12 cellular contexts compared by ENCODE assay signal in genomic region chr22:30408388-30409101, GRCh38. TPM values are rescaled to one million over a fixed set of nuclear protein-coding genes. Genes with fewer than 3 reads are reported as not detected.
A peak's percentile ranks its signal among the peaks of the same experiment; 100 is the strongest.
DNase-seq lines count a peak whose midpoint lies in the region; ATAC-seq and TF ChIP-seq lines count a peak whose summit lies in the region.
"Had no signal": no experiment of that assay in that cellular context is flagged by ENCODE, and none has a peak within 500 bp of the region (broad histone marks: within the 10 kb centered on the region; RNA-seq: fewer than 3 reads in every experiment).

No MANE protein-coding gene starts in this region.

- H3K27me3 Mint-ChIP-seq in nephron progenitor cell (ENCODE audit: low read depth, poor library complexity) (peaks cover 9% of the 10 kb centered on the region), neural progenitor cell (ENCODE audit: insufficient read depth, low read depth) (no peaks in the 10 kb centered on the region)
- no peaks in the 10 kb centered on the region for H3K27me3 Mint-ChIP-seq in activated naive CD4-positive, alpha-beta T cell treated with anti-CD3 and anti-CD28 coated beads for 36 hours (ENCODE audit: low read depth)
- H3K27me3 Mint-ChIP-seq: type B pancreatic cell had no signal

- H3K4me3 ChIP-seq in Panc1 (ENCODE audit: low read depth in 2 of 2, low read length in 2 of 2) (no peak overlapping the region), choroid plexus epithelial cell (ENCODE audit: low read depth, low read length) (no peak overlapping the region), neural progenitor cell (no peak overlapping the region)
- H3K4me3 ChIP-seq: prostate gland had no signal

- H3K36me3 ChIP-seq in Panc1 (ENCODE audit: control insufficient read depth, insufficient read depth, low read length) (no peaks in the 10 kb centered on the region), neural progenitor cell (no peaks in the 10 kb centered on the region)

- no peaks in the 10 kb centered on the region for H3F3A ChIP-seq in neural progenitor cell (ENCODE audit: low read depth)

- H3K36me3 Mint-ChIP-seq in nephron progenitor cell (ENCODE audit: low read depth) (peaks cover 24% of the 10 kb centered on the region), neural progenitor cell (peaks cover 30% of the 10 kb centered on the region)
- H3K36me3 Mint-ChIP-seq in activated naive CD4-positive, alpha-beta T cell treated with anti-CD3 and anti-CD28 coated beads for 36 hours (ENCODE audit: low read depth): peaks cover 21% of the 10 kb centered on the region

- H3K27ac ChIP-seq in Panc1 (ENCODE audit: low read length) (no peak overlapping the region), neural progenitor cell (no peak overlapping the region)
- H3K27ac ChIP-seq: prostate gland had no signal

- TF ChIP-seq CTCF in Panc1 (IDR thresholded peaks at IDR 0.05): no peak
- no peak for TF ChIP-seq CTCF in choroid plexus epithelial cell (conservative IDR thresholded peaks at IDR 0.05; ENCODE audit: low read depth, low read length)
- TF ChIP-seq CTCF in nephron progenitor cell (IDR thresholded peaks at IDR 0.05): no peak
- no peak for TF ChIP-seq CTCF in neural progenitor cell (IDR thresholded peaks at IDR 0.05)

- DNase-seq in ELF-1 (ENCODE audit: low read depth, low spot score) (peak; percentile 29), Panc1 (ENCODE audit: low read depth, low spot score) (no peak), choroid plexus epithelial cell (ENCODE audit: low read depth) (peak; percentile 39), nephron progenitor cell (no peak), neural progenitor cell (ENCODE audit: low spot score) (no peak), NCI-H1694 (lab: John Stamatoyannopoulos, UW) (no peak)
- DNase-seq in activated naive CD4-positive, alpha-beta T cell treated with anti-CD3 and anti-CD28 coated beads for 36 hours: no peak
- DNase-seq: DMS79, NCI-H1105 had no signal

- H3K79me2 ChIP-seq in neural progenitor cell (ENCODE audit: low read depth): no peaks in the 10 kb centered on the region

- in situ Hi-C loops in Panc1 (cut with HindIII; ENCODE audit: low pct_unique_long_range_greater_than_20kb, low sequenced_read_pairs): no loop called here

- H2AFZ ChIP-seq in neural progenitor cell (replicated peaks): no peak overlapping the region

- H3K4me1 Mint-ChIP-seq in nephron progenitor cell (peaks cover 34% of the 10 kb centered on the region), neural progenitor cell (peaks cover 16% of the 10 kb centered on the region)
- peaks cover 20% of the 10 kb centered on the region for H3K4me1 Mint-ChIP-seq in activated naive CD4-positive, alpha-beta T cell treated with anti-CD3 and anti-CD28 coated beads for 36 hours (ENCODE audit: low read depth)

- H3K27me3 ChIP-seq in Panc1 (ENCODE audit: control insufficient read depth, insufficient read depth, low read length) (no peaks in the 10 kb centered on the region), neural progenitor cell (no peaks in the 10 kb centered on the region)

- POLR2A ChIA-PET in Panc1 (lab: Charles Lee): interaction anchor here (0.6 kb wide), 1 partner anchor 11 kb away, joined by 3 read pairs; no protein-coding TSS in a partner anchor

- H3K9me3 Mint-ChIP-seq in nephron progenitor cell: no peaks in the 10 kb centered on the region
- no peaks in the 10 kb centered on the region for H3K9me3 Mint-ChIP-seq in activated naive CD4-positive, alpha-beta T cell treated with anti-CD3 and anti-CD28 coated beads for 36 hours
- H3K9me3 Mint-ChIP-seq in neural progenitor cell: no peaks in the 10 kb centered on the region
- H3K9me3 Mint-ChIP-seq: type B pancreatic cell had no signal

- H3K9me3 ChIP-seq in Panc1 (ENCODE audit: control insufficient read depth, insufficient read depth, low read depth, low read length) (no peaks in the 10 kb centered on the region), neural progenitor cell (ENCODE audit: low read depth) (no peaks in the 10 kb centered on the region)
- H3K9me3 ChIP-seq: prostate gland had no signal

- no peaks in the 10 kb centered on the region for H4K20me1 ChIP-seq in neural progenitor cell (ENCODE audit: low read depth)

- intact Hi-C loops in Panc1 (cut with micrococcal nuclease; ENCODE audit: unreplicated experiment): no loop called here
- intact Hi-C loops in activated naive CD4-positive, alpha-beta T cell treated with anti-CD3 and anti-CD28 coated beads for 36 hours (cut with micrococcal nuclease): no loop called here

- H3K4me3 Mint-ChIP-seq in nephron progenitor cell: no peak overlapping the region
- H3K4me3 Mint-ChIP-seq in activated naive CD4-positive, alpha-beta T cell treated with anti-CD3 and anti-CD28 coated beads for 36 hours: no peak overlapping the region
- no peak overlapping the region for H3K4me3 Mint-ChIP-seq in neural progenitor cell
- H3K4me3 Mint-ChIP-seq: type B pancreatic cell had no signal

- no peak overlapping the region for H3K9ac ChIP-seq in neural progenitor cell

- H3K27ac Mint-ChIP-seq in nephron progenitor cell (peak overlapping the region; percentile 66), neural progenitor cell (no peak overlapping the region)
- H3K27ac Mint-ChIP-seq in activated naive CD4-positive, alpha-beta T cell treated with anti-CD3 and anti-CD28 coated beads for 36 hours: no peak overlapping the region
- H3K27ac Mint-ChIP-seq: type B pancreatic cell had no signal

- H3K4me2 ChIP-seq in neural progenitor cell: no peak overlapping the region

- H3K4me1 ChIP-seq in Panc1 (ENCODE audit: control insufficient read depth, insufficient read depth, low read length): no peaks in the 10 kb centered on the region
- no peaks in the 10 kb centered on the region for H3K4me1 ChIP-seq in neural progenitor cell
- H3K4me1 ChIP-seq: prostate gland had no signal

- no TSS peak for BruUV-seq in Panc1 (replicated peaks; lab: Mats Ljungman, UMichigan)

- peak; percentile 73 for ATAC-seq in Panc1
- no peak for ATAC-seq in GM21717 (IDR thresholded peaks at IDR 0.05; ENCODE audit: unreplicated experiment)

- CTCF ChIA-PET in Panc1 (lab: Charles Lee): no interaction called here
- CTCF ChIA-PET in activated naive CD4-positive, alpha-beta T cell treated with anti-CD3 and anti-CD28 coated beads for 36 hours (lab: Charles Lee): no interaction called here

RNA-seq across cellular contexts. Expression of gene SEC14L2, which starts 11.7 kb away (rescaled TPM):
- 10.7 TPM for total RNA-seq in Panc1 (2021; ENCODE audit: unreplicated experiment)
- polyA plus RNA-seq in Panc1 (2012; ENCODE audit: insufficient read length): 7.2 TPM
- 1 to 10 TPM; 8.2 to 8.8 TPM for total RNA-seq in activated naive CD4-positive, alpha-beta T cell treated with anti-CD3 and anti-CD28 coated beads for 36 hours
- total RNA-seq in neural progenitor cell (ENCODE audit: low replicate concordance): 4.9 and 5.7 TPM in 2 replicates

RNA-seq across cellular contexts. Expression of gene MTFP1, which starts 17.0 kb away (rescaled TPM):
- total RNA-seq in Panc1 (2021; ENCODE audit: unreplicated experiment) (21.5 TPM), neural progenitor cell (ENCODE audit: low replicate concordance) (29.9 and 67.9 TPM in 2 replicates)
- 43.6 TPM for polyA plus RNA-seq in Panc1 (2012; ENCODE audit: insufficient read length)
- 10 to 100 TPM; 36.6 to 37.1 TPM for total RNA-seq in activated naive CD4-positive, alpha-beta T cell treated with anti-CD3 and anti-CD28 coated beads for 36 hours

RNA-seq across cellular contexts. Expression of gene RNF215, which starts 21.3 kb away (rescaled TPM):
- total RNA-seq in Panc1 (2021; ENCODE audit: unreplicated experiment) (35.8 TPM), neural progenitor cell (ENCODE audit: low replicate concordance) (11.9 and 38.5 TPM in 2 replicates)
- polyA plus RNA-seq in Panc1 (2012; ENCODE audit: insufficient read length): 37.7 TPM
- 1 to 10 TPM; 2.8 to 3.9 TPM for total RNA-seq in activated naive CD4-positive, alpha-beta T cell treated with anti-CD3 and anti-CD28 coated beads for 36 hours

RNA-seq across cellular contexts. Expression of gene CCDC157, which starts 51.7 kb away (rescaled TPM):
- total RNA-seq in Panc1 (2021; ENCODE audit: unreplicated experiment) (2.1 TPM), neural progenitor cell (ENCODE audit: low replicate concordance) (3.7 and 11.1 TPM in 2 replicates)
- 3.0 TPM for polyA plus RNA-seq in Panc1 (2012; ENCODE audit: insufficient read length)
- total RNA-seq in activated naive CD4-positive, alpha-beta T cell treated with anti-CD3 and anti-CD28 coated beads for 36 hours: 1 to 10 TPM; 1.1 to 1.5 TPM

RNA-seq across cellular contexts. Expression of gene SF3A1, which starts 51.9 kb away (rescaled TPM):
- 176 TPM for total RNA-seq in Panc1 (2021; ENCODE audit: unreplicated experiment)
- polyA plus RNA-seq in Panc1 (2012; ENCODE audit: insufficient read length): 217 TPM
- total RNA-seq in activated naive CD4-positive, alpha-beta T cell treated with anti-CD3 and anti-CD28 coated beads for 36 hours: 100 to 1,000 TPM; 274 to 276 TPM
- total RNA-seq in neural progenitor cell (ENCODE audit: low replicate concordance): 29.2 and 48.4 TPM in 2 replicates

Comparison
In these comparisons a context has a peak if more than half of its experiments do, and no peak if none do; other contexts are left out.
1. DNase-seq: peak in ELF-1 (single experiment) and choroid plexus epithelial cell (single experiment); none in Panc1 (single experiment), nephron progenitor cell (single experiment), activated naive CD4-positive, alpha-beta T cell treated with anti-CD3 and anti-CD28 coated beads for 36 hours (single experiment), neural progenitor cell (single experiment) and NCI-H1694 (single experiment).